8 cellular contexts compared by ENCODE assay signal in genomic region chr11:67483498-67483798, GRCh38. TPM values are rescaled to one million over a fixed set of nuclear protein-coding genes. Genes with fewer than 3 reads are reported as not detected.
DNase-seq lines count a peak whose midpoint lies in the region; ATAC-seq and TF ChIP-seq lines count a peak whose summit lies in the region.

No MANE protein-coding gene starts in this region.

- peak overlapping the region; percentile 90 to 100 (median 98) for H3K27ac Mint-ChIP-seq in CD8-positive, alpha-beta memory T cell
- peak overlapping the region; percentile 94 for H3K27ac Mint-ChIP-seq in progenitor cell of endocrine pancreas

- intact Hi-C loops in Panc1 (cut with micrococcal nuclease; ENCODE audit: unreplicated experiment), result no loop called here

- H3K27me3 Mint-ChIP-seq in CD8-positive, alpha-beta memory T cell, result no peaks in the 10 kb centered on the region
- peaks cover 2% of the 10 kb centered on the region for H3K27me3 Mint-ChIP-seq in progenitor cell of endocrine pancreas

- peak overlapping the region; percentile 87 to 99 (median 95) for H3K4me3 Mint-ChIP-seq in CD8-positive, alpha-beta memory T cell
- peak overlapping the region; percentile 87 for H3K4me3 Mint-ChIP-seq in progenitor cell of endocrine pancreas (ENCODE audit: low read depth)

- H3K9me3 ChIP-seq in CD8-positive, alpha-beta memory T cell (ENCODE audit: low read length), result no peaks in the 10 kb centered on the region
- H3K9me3 ChIP-seq in Panc1 (ENCODE audit: control insufficient read depth, insufficient read depth, low read depth, low read length), result no peaks in the 10 kb centered on the region

- TF ChIP-seq CTCF in Panc1 (IDR thresholded peaks at IDR 0.05) (no peak), progenitor cell of endocrine pancreas (IDR thresholded peaks at IDR 0.05; ENCODE audit: unreplicated experiment) (no peak)

- POLR2A ChIA-PET in CD8-positive, alpha-beta memory T cell (lab: Charles Lee), result interaction anchor here (0.9 to 4.1 kb wide), 18 partner anchors 9 to 243 kb away, joined by 3 to 38 read pairs (median 5); partner anchors contain the start of genes PITPNM1, POLD4, PPP1CA and PTPRCAP
- POLR2A ChIA-PET in Panc1 (lab: Charles Lee), result interaction anchor here (0.7 kb wide), 1 partner anchor 15 kb away, joined by 3 read pairs; no protein-coding TSS in a partner anchor

- peaks cover 4 to 34% (median 8%) of the 10 kb centered on the region in 3 donors for H3K36me3 Mint-ChIP-seq in CD8-positive, alpha-beta memory T cell
- peaks cover 12% of the 10 kb centered on the region for H3K36me3 Mint-ChIP-seq in progenitor cell of endocrine pancreas (ENCODE audit: insufficient read depth)

- CTCF ChIA-PET in CD8-positive, alpha-beta memory T cell (lab: Charles Lee), result interaction anchor here (0.7 to 3.2 kb wide), 15 partner anchors 9 to 166 kb away, joined by 3 to 15 read pairs (median 4); partner anchors contain the start of genes CDK2AP2, PITPNM1, PPP1CA and PTPRCAP
- CTCF ChIA-PET in Panc1 (lab: Charles Lee), result interaction anchor here (0.5 kb wide), 1 partner anchor 501 kb away, joined by 6 read pairs; no protein-coding TSS in a partner anchor

- peaks cover 13% of the 10 kb centered on the region for H3K36me3 ChIP-seq in CD8-positive, alpha-beta memory T cell (ENCODE audit: insufficient read depth, low read length)
- no peaks in the 10 kb centered on the region for H3K36me3 ChIP-seq in Panc1 (ENCODE audit: control insufficient read depth, insufficient read depth, low read length)

- no peaks in the 10 kb centered on the region for H3K27me3 ChIP-seq in CD8-positive, alpha-beta memory T cell (ENCODE audit: insufficient read depth, low read length, poor library complexity, severe bottlenecking)
- H3K27me3 ChIP-seq in Panc1 (ENCODE audit: control insufficient read depth, insufficient read depth, low read length), result no peaks in the 10 kb centered on the region

- peaks cover 54% of the 10 kb centered on the region for H3K4me1 ChIP-seq in CD8-positive, alpha-beta memory T cell (ENCODE audit: insufficient read depth, low read length)
- H3K4me1 ChIP-seq in Panc1 (ENCODE audit: control insufficient read depth, insufficient read depth, low read length), result peaks cover 15% of the 10 kb centered on the region; the same call in 1 of the 2 replicates

- in situ Hi-C loops in Panc1 (cut with HindIII; ENCODE audit: low pct_unique_long_range_greater_than_20kb, low sequenced_read_pairs), result no loop called here

- no peak for DNase-seq in CD8-positive, alpha-beta memory T cell
- no peak for DNase-seq in Panc1 (ENCODE audit: low read depth, low spot score)
- DNase-seq in epithelial cell of prostate (ENCODE audit: low read depth, low spot score), result no peak
- no peak for DNase-seq in progenitor cell of endocrine pancreas (ENCODE audit: low spot score, unreplicated experiment)
- DNase-seq in NOMO-1 (lab: John Stamatoyannopoulos, UW; ENCODE audit: unreplicated experiment in 2 of 2), result no peak
- DNase-seq in activated CD4-positive, alpha-beta T cell treated with anti-CD3 and anti-CD28 coated beads, Interleukin-2, amount 50 U/mL, for 4 hours, result no peak

- peak overlapping the region; percentile 96 for H3K4me3 ChIP-seq in CD8-positive, alpha-beta memory T cell (ENCODE audit: low read length)
- peak overlapping the region; percentile 66 to 89 for H3K4me3 ChIP-seq in Panc1 (ENCODE audit: low read depth in 2 of 2, low read length in 2 of 2)

- BruUV-seq in Panc1 (replicated peaks; lab: Mats Ljungman, UMichigan), result no TSS peak

- ATAC-seq in Panc1 (no peak), HG02885 (IDR thresholded peaks at IDR 0.05; ENCODE audit: poor library complexity, unreplicated experiment) (no peak), HG03108 (IDR thresholded peaks at IDR 0.05; ENCODE audit: unreplicated experiment) (no peak)

- H3K4me1 Mint-ChIP-seq in CD8-positive, alpha-beta memory T cell, result peaks cover 53 to 61% (median 58%) of the 10 kb centered on the region in 3 donors
- peaks cover 9% of the 10 kb centered on the region for H3K4me1 Mint-ChIP-seq in progenitor cell of endocrine pancreas (ENCODE audit: low read depth)

- peak overlapping the region; percentile 80 for H3K27ac ChIP-seq in CD8-positive, alpha-beta memory T cell (ENCODE audit: low read depth, low read length)
- H3K27ac ChIP-seq in Panc1 (ENCODE audit: low read length) (peak overlapping the region; percentile 91), epithelial cell of prostate (peak overlapping the region; percentile 56)

- no peaks in the 10 kb centered on the region for H3K9me3 Mint-ChIP-seq in CD8-positive, alpha-beta memory T cell
- peaks cover 2% of the 10 kb centered on the region for H3K9me3 Mint-ChIP-seq in progenitor cell of endocrine pancreas (ENCODE audit: low read depth)

RNA-seq across cellular contexts. Expression of gene AIP, which starts 0.6 kb away (rescaled TPM):
- total RNA-seq in CD8-positive, alpha-beta memory T cell, result 100 to 1,000 TPM; 160 to 171 TPM
- polyA plus RNA-seq in CD8-positive, alpha-beta memory T cell, result 210 TPM
- total RNA-seq in Panc1 (2021; ENCODE audit: unreplicated experiment) (87.8 TPM), progenitor cell of endocrine pancreas (39.2 and 39.5 TPM in 2 replicates)
- 178 TPM for polyA plus RNA-seq in Panc1 (2012; ENCODE audit: insufficient read length)

RNA-seq across cellular contexts. Expression of gene TMEM134, which starts 14.4 kb away (rescaled TPM):
- total RNA-seq in CD8-positive, alpha-beta memory T cell, result 10 to 100 TPM; 49.6 to 57.9 TPM
- 152 TPM for polyA plus RNA-seq in CD8-positive, alpha-beta memory T cell
- 65.0 TPM for total RNA-seq in Panc1 (2021; ENCODE audit: unreplicated experiment)
- 100 TPM for polyA plus RNA-seq in Panc1 (2012; ENCODE audit: insufficient read length)
- 63.3 and 68.6 TPM in 2 replicates for total RNA-seq in progenitor cell of endocrine pancreas

RNA-seq across cellular contexts. Expression of gene PITPNM1, which starts 21.7 kb away (rescaled TPM):
- 100 to 1,000 TPM in 1 of 2 experiments, 10 to 100 TPM in 1; 94.0 to 109 TPM for total RNA-seq in CD8-positive, alpha-beta memory T cell
- polyA plus RNA-seq in CD8-positive, alpha-beta memory T cell, result 49.6 TPM
- total RNA-seq in Panc1 (2021; ENCODE audit: unreplicated experiment) (70.4 TPM), progenitor cell of endocrine pancreas (67.9 and 76.3 TPM in 2 replicates)
- 78.0 TPM for polyA plus RNA-seq in Panc1 (2012; ENCODE audit: insufficient read length)

RNA-seq across cellular contexts. Expression of gene CDK2AP2, which starts 24.5 kb away (rescaled TPM):
- total RNA-seq in CD8-positive, alpha-beta memory T cell, result 10 to 100 TPM; 60.7 to 68.9 TPM
- polyA plus RNA-seq in CD8-positive, alpha-beta memory T cell, result 173 TPM
- total RNA-seq in Panc1 (2021; ENCODE audit: unreplicated experiment) (76.1 TPM), progenitor cell of endocrine pancreas (35.0 and 35.7 TPM in 2 replicates)
- 150 TPM for polyA plus RNA-seq in Panc1 (2012; ENCODE audit: insufficient read length)

RNA-seq across cellular contexts. Expression of gene CABP4, which starts 28.3 kb away (rescaled TPM):
- total RNA-seq in CD8-positive, alpha-beta memory T cell, result under 1 TPM; 0.28 to 0.33 TPM
- polyA plus RNA-seq in CD8-positive, alpha-beta memory T cell, result 0.36 TPM
- not detected for total RNA-seq in Panc1 (2021; ENCODE audit: unreplicated experiment)
- polyA plus RNA-seq in Panc1 (2012; ENCODE audit: insufficient read length), result 0.70 TPM
- 0.18 TPM in 1 of 2 replicates, not detected in the other for total RNA-seq in progenitor cell of endocrine pancreas
